13 cellular contexts compared by ENCODE assay signal in the genomic region with DNA sequence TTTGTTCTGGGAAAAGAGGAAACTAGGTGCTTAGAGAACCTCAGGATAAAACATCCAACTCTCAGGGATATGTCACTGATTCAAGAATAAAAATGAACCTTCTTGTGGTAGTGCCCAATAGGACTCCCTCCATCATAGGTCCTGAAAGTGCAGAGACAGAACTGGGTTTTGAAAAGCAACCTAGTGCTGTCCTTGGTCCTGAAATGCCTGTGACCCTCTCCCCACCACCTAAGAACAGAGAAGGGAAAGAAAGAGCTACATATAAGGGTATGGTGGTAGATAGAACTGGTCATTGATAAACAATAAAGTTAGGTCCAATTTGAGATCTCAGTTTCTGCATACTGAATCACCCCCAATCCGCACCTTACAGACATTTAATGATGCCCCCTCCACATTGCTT.
A peak's percentile ranks its signal among the peaks of the same experiment; 100 is the strongest.
DNase-seq lines count a peak whose midpoint lies in the region; ATAC-seq and TF ChIP-seq lines count a peak whose summit lies in the region.
"Had no signal": no experiment of that assay in that cellular context is flagged by ENCODE, and none has a peak within 500 bp of the region (broad histone marks: within the 10 kb centered on the region; RNA-seq: fewer than 3 reads in every experiment).

No MANE protein-coding gene starts in this region.

- H3K79me2 ChIP-seq in GM23338 (replicated peaks; ENCODE audit: insufficient read depth), result no peaks in the 10 kb centered on the region

- no peak overlapping the region for H3K27ac Mint-ChIP-seq in GM23338

- H3K36me3 ChIP-seq in GM23338 (ENCODE audit: insufficient read depth), result no peaks in the 10 kb centered on the region
- H3K36me3 ChIP-seq: BLaER1 treated with 17β-estradiol and CSF1 and Interleukin-3, amounts not matched to agents 10 nM and 100 nM; breast epithelium; gastroesophageal sphincter had no signal

- H2AFZ ChIP-seq in GM23338, result no peak overlapping the region

- H3K27me3 ChIP-seq in GM23338 (ENCODE audit: insufficient read depth), result no peaks in the 10 kb centered on the region
- H3K27me3 ChIP-seq: BLaER1 treated with 17β-estradiol and CSF1 and Interleukin-3, amounts not matched to agents 10 nM and 100 nM; breast epithelium; gastroesophageal sphincter had no signal

- no peaks in the 10 kb centered on the region for H3K4me1 Mint-ChIP-seq in GM23338

- DNase-seq in A172 (ENCODE audit: low spot score), result peak; percentile 39
- peak; percentile 79 for DNase-seq in GM23338 (ENCODE audit: low spot score)
- DNase-seq in RKO (ENCODE audit: low spot score), result peak; percentile 38
- peak; percentile 16 for DNase-seq in fibroblast of pulmonary artery (ENCODE audit: low read depth)
- DNase-seq in activated T-cell treated with anti-CD3 and anti-CD28 coated beads, Interleukin-2, amount 50 U/mL, for 1 hour, result no peak
- DNase-seq in NCI-H1694 (lab: John Stamatoyannopoulos, UW), result no peak
- DNase-seq in activated T-cell treated with anti-CD3 and anti-CD28 coated beads for 4 hours, result no peak
- no peak for DNase-seq in stimulated activated naive CD8-positive, alpha-beta T cell treated with anti-CD3 and anti-CD28 coated beads, Interleukin-15, Interleukin-2, amounts not matched to agents 100 U/mL and 50 U/mL, for 24 hours
- DNase-seq: activated CD8-positive, alpha-beta memory T cell treated with anti-CD3 and anti-CD28 coated beads, Interleukin-2, amount 50 U/mL, for 4 hours; NCI-H1930 had no signal

- TF ChIP-seq CTCF in GM23338 (conservative IDR thresholded peaks at IDR 0.05; ENCODE audit: low read depth in 2 of 2), result no peak
- TF ChIP-seq CTCF in fibroblast of pulmonary artery (IDR thresholded peaks at IDR 0.05; ENCODE audit: low read length, missing control alignments), result no peak

- ATAC-seq in GM23338, result peak; percentile 79
- no peak for ATAC-seq in stimulated activated naive CD8-positive, alpha-beta T cell treated with anti-CD3 and anti-CD28 coated beads, Interleukin-15, Interleukin-2, amounts not matched to agents 100 U/mL and 50 U/mL, for 24 hours
- ATAC-seq: gastroesophageal sphincter had no signal

- no peaks in the 10 kb centered on the region for H3F3A ChIP-seq in GM23338 (replicated peaks; ENCODE audit: low read depth)

- H3K27me3 Mint-ChIP-seq in GM23338 (ENCODE audit: insufficient read depth, low read depth, poor library complexity), result no peaks in the 10 kb centered on the region

- H3K9me2 ChIP-seq in GM23338 (ENCODE audit: insufficient read depth), result no peaks in the 10 kb centered on the region

- H3K4me2 ChIP-seq in GM23338, result no peak overlapping the region
- H3K4me2 ChIP-seq: BLaER1 treated with 17β-estradiol and CSF1 and Interleukin-3, amounts not matched to agents 10 nM and 100 nM had no signal

- H3K4me3 Mint-ChIP-seq in GM23338, result no peak overlapping the region

- no peaks in the 10 kb centered on the region; the same call in 2 of the 3 replicates for H3K9me3 Mint-ChIP-seq in GM23338

- H3K4me3 ChIP-seq in GM23338 (no peak overlapping the region), fibroblast of pulmonary artery (replicated peaks; ENCODE audit: low read depth, low read length) (no peak overlapping the region)
- H3K4me3 ChIP-seq: BLaER1 treated with 17β-estradiol and CSF1 and Interleukin-3, amounts not matched to agents 10 nM and 100 nM; breast epithelium; gastroesophageal sphincter had no signal

- no peaks in the 10 kb centered on the region for H3K4me1 ChIP-seq in GM23338 (ENCODE audit: insufficient read depth)
- H3K4me1 ChIP-seq: BLaER1 treated with 17β-estradiol and CSF1 and Interleukin-3, amounts not matched to agents 10 nM and 100 nM; breast epithelium; gastroesophageal sphincter had no signal

- H4K20me1 ChIP-seq in GM23338 (replicated peaks; ENCODE audit: insufficient read depth), result no peaks in the 10 kb centered on the region
- H4K20me1 ChIP-seq: BLaER1 treated with 17β-estradiol and CSF1 and Interleukin-3, amounts not matched to agents 10 nM and 100 nM had no signal

- no peak overlapping the region for H3K27ac ChIP-seq in GM23338 (ENCODE audit: low read depth)
- H3K27ac ChIP-seq: BLaER1 treated with 17β-estradiol and CSF1 and Interleukin-3, amounts not matched to agents 10 nM and 100 nM; breast epithelium; gastroesophageal sphincter had no signal

- H3K36me3 Mint-ChIP-seq in GM23338 (ENCODE audit: low read depth), result no peaks in the 10 kb centered on the region

TF ChIP-seq in GM23338, 12 proteins besides CTCF, POLR2A, EP300 and RAD21:
- no peak for TF ChIP-seq EZH2 (IDR thresholded peaks at IDR 0.05; ENCODE audit: low read depth, unreplicated experiment)
- TF ChIP-seq, protein P1, sequence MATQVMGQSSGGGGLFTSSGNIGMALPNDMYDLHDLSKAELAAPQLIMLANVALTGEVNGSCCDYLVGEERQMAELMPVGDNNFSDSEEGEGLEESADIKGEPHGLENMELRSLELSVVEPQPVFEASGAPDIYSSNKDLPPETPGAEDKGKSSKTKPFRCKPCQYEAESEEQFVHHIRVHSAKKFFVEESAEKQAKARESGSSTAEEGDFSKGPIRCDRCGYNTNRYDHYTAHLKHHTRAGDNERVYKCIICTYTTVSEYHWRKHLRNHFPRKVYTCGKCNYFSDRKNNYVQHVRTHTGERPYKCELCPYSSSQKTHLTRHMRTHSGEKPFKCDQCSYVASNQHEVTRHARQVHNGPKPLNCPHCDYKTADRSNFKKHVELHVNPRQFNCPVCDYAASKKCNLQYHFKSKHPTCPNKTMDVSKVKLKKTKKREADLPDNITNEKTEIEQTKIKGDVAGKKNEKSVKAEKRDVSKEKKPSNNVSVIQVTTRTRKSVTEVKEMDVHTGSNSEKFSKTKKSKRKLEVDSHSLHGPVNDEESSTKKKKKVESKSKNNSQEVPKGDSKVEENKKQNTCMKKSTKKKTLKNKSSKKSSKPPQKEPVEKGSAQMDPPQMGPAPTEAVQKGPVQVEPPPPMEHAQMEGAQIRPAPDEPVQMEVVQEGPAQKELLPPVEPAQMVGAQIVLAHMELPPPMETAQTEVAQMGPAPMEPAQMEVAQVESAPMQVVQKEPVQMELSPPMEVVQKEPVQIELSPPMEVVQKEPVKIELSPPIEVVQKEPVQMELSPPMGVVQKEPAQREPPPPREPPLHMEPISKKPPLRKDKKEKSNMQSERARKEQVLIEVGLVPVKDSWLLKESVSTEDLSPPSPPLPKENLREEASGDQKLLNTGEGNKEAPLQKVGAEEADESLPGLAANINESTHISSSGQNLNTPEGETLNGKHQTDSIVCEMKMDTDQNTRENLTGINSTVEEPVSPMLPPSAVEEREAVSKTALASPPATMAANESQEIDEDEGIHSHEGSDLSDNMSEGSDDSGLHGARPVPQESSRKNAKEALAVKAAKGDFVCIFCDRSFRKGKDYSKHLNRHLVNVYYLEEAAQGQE (IDR thresholded peaks at IDR 0.05; ENCODE audit: unreplicated experiment), result peak; percentile 93
- TF ChIP-seq POLR2AphosphoS5 (IDR thresholded peaks at IDR 0.05; ENCODE audit: low read depth), result no peak
- TF ChIP-seq, protein P2, sequence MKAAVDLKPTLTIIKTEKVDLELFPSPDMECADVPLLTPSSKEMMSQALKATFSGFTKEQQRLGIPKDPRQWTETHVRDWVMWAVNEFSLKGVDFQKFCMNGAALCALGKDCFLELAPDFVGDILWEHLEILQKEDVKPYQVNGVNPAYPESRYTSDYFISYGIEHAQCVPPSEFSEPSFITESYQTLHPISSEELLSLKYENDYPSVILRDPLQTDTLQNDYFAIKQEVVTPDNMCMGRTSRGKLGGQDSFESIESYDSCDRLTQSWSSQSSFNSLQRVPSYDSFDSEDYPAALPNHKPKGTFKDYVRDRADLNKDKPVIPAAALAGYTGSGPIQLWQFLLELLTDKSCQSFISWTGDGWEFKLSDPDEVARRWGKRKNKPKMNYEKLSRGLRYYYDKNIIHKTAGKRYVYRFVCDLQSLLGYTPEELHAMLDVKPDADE (IDR thresholded peaks at IDR 0.05), result no peak

Comparison
In these comparisons a context has a peak if more than half of its experiments do, and no peak if none do; other contexts are left out.
1. DNase-seq: peak in A172 (single experiment), GM23338 (single experiment), RKO (single experiment) and fibroblast of pulmonary artery (single experiment); none in activated T-cell treated with anti-CD3 and anti-CD28 coated beads, Interleukin-2, amount 50 U/mL, for 1 hour (single experiment), NCI-H1694 (single experiment), activated T-cell treated with anti-CD3 and anti-CD28 coated beads for 4 hours (single experiment) and stimulated activated naive CD8-positive, alpha-beta T cell treated with anti-CD3 and anti-CD28 coated beads, Interleukin-15, Interleukin-2, amounts not matched to agents 100 U/mL and 50 U/mL, for 24 hours (single experiment).